ENCODE assay signal across 4 cellular contexts in genomic region chr13:24108615-24108965, GRCh38.
"Had no signal": no experiment of that assay in that cellular context is flagged by ENCODE, and none has a peak within 500 bp of the region (broad histone marks: within the 10 kb centered on the region; RNA-seq: fewer than 3 reads in every experiment).

No MANE protein-coding gene starts in this region.

- H2AFZ ChIP-seq: GM23248 had no signal

- H3K9me3 Mint-ChIP-seq: H9 had no signal

- ATAC-seq: K562 had no signal

- H3K4me3 ChIP-seq: GM23248, K562 had no signal

- DNase-seq: H9, HCEC 1CT had no signal

- H3K27ac ChIP-seq: GM23248 had no signal

- H3K4me3 Mint-ChIP-seq: H9 had no signal

- H3K9ac ChIP-seq: GM23248 had no signal
